In genomic region chr3:71581981-71582611, GRCh38 we compare ENCODE assay signal across 7 cellular contexts. TPM values are rescaled to one million over a fixed set of nuclear protein-coding genes. Genes with fewer than 3 reads are reported as not detected.
DNase-seq lines count a peak whose midpoint lies in the region; ATAC-seq and TF ChIP-seq lines count a peak whose summit lies in the region.

No MANE protein-coding gene starts in this region.

- H3K4me1 Mint-ChIP-seq in activated naive CD8-positive, alpha-beta T cell (ENCODE audit: low read depth), result peaks cover 60% of the 10 kb centered on the region

- no peaks in the 10 kb centered on the region for H3K9me3 ChIP-seq in thyroid gland

- H3K36me3 ChIP-seq in thyroid gland, result no peaks in the 10 kb centered on the region

- no peaks in the 10 kb centered on the region for H3K9me3 Mint-ChIP-seq in activated naive CD8-positive, alpha-beta T cell (ENCODE audit: low read depth)

- no peak for TF ChIP-seq CTCF in thyroid gland (IDR thresholded peaks at IDR 0.05)

- WGBS in thyroid gland, 2 donors, result 0 to 1% methylated on average over 49 to 62 of the region's 62 CpGs

- DNase-seq in HK-2 (ENCODE audit: unreplicated experiment) (peak; percentile 73), SIG-M5 (lab: John Stamatoyannopoulos, UW) (peak; percentile 41), Right ventricle myocardium inferior (ENCODE audit: missing footprints) (peak; percentile 83), nucleus accumbens (lab: John Stamatoyannopoulos, UW) (peak in 45 of 56 donors; percentile 8 to 73 (median 50)), thyroid gland (peak; percentile 76 to 80)

- H3K27ac ChIP-seq in thyroid gland, result peak overlapping the region; percentile 93 to 98 (median 97)

- intact Hi-C loops in Right ventricle myocardium inferior (cut with DNase I) (loop anchor here (2.0 to 5.0 kb wide), 4 partner anchors 150 to 575 kb away; no protein-coding TSS in a partner anchor), thyroid gland (cut with DNase I) (loop anchor here (10.0 kb wide), 3 partner anchors 147 to 1027 kb away; no protein-coding TSS in a partner anchor)

- ATAC-seq in Right ventricle myocardium inferior, result peak; percentile 39
- no peak for ATAC-seq in GM19452 (IDR thresholded peaks at IDR 0.05; ENCODE audit: unreplicated experiment)

- H3K36me3 Mint-ChIP-seq in activated naive CD8-positive, alpha-beta T cell, result peaks cover 2% of the 10 kb centered on the region

- H3K27me3 ChIP-seq in thyroid gland, result no peaks in the 10 kb centered on the region

- TF ChIP-seq POLR2A in thyroid gland (IDR thresholded peaks at IDR 0.05), result peak in 1 of 2 donors; percentile 62

- peak overlapping the region; percentile 94 for H3K4me3 Mint-ChIP-seq in activated naive CD8-positive, alpha-beta T cell

- H3K4me1 ChIP-seq in thyroid gland, result peaks cover 21 to 23% of the 10 kb centered on the region in 2 donors

- peak overlapping the region; percentile 45 to 86 (median 84) for H3K4me3 ChIP-seq in thyroid gland (replicated peaks in 1 of 3)

- H3K27me3 Mint-ChIP-seq in activated naive CD8-positive, alpha-beta T cell, result no peaks in the 10 kb centered on the region

- H3K27ac Mint-ChIP-seq in activated naive CD8-positive, alpha-beta T cell, result peak overlapping the region; percentile 99

RNA-seq across cellular contexts. Expression of gene FOXP1, which starts 1.4 kb away (rescaled TPM):
- total RNA-seq in Right ventricle myocardium inferior (38.5 TPM), thyroid gland (100 to 1,000 TPM; 111 to 187 (median 141) TPM)
